In the genomic region with DNA sequence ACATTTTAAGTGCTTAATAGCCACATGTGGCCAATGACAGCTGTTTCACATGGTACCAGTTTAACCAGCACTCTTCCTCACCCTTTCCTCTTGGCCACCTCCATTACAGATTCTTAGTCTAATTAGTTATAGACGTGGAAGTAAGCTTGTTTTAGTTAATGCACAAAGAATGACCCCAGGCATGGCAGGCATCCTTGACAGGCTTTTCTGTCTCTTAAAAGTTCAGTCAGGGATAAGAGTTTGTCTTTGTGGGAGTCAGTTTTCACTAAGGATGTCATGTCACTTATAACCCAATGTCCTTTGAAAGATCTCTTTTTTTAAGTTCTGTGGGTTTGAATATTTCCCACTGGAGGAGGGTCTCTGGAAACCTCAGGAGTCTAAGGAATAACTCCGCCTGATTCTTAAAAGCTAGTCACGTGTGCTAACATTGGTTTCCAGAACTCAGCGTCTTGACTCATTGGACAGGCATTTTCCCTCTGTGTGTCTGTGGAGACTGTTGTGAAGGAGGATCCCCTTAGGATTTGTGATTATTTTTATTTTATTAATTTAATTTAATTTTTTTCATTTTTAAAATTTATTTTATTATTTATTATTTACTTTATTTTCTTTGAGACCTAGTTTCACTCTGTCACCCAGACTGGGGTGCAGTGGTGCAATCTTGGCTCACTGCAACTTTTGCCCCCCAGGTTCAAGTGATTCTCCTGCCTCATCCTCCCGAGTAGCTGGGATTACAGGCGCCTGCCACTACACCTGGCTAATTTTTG, we compare ENCODE assay signal across 12 cellular contexts.
A peak's percentile ranks its signal among the peaks of the same experiment; 100 is the strongest.
DNase-seq lines count a peak whose midpoint lies in the region; ATAC-seq and TF ChIP-seq lines count a peak whose summit lies in the region.
"Had no signal": no experiment of that assay in that cellular context is flagged by ENCODE, and none has a peak within 500 bp of the region (broad histone marks: within the 10 kb centered on the region; RNA-seq: fewer than 3 reads in every experiment).

No MANE protein-coding gene starts in this region.

- no peaks in the 10 kb centered on the region for H3K36me3 Mint-ChIP-seq in naive thymus-derived CD8-positive, alpha-beta T cell
- H3K36me3 Mint-ChIP-seq: activated naive CD4-positive, alpha-beta T cell treated with anti-CD3 and anti-CD28 coated beads, Interleukin-2, amount 50 U/mL, for 72 hours had no signal

- POLR2A ChIA-PET in naive thymus-derived CD8-positive, alpha-beta T cell (lab: Charles Lee): interaction anchor here (0.6 kb wide), 1 partner anchor 11 kb away, joined by 6 read pairs; no protein-coding TSS in a partner anchor

- ATAC-seq in naive thymus-derived CD8-positive, alpha-beta T cell: no peak
- ATAC-seq: activated naive CD4-positive, alpha-beta T cell treated with anti-CD3 and anti-CD28 coated beads, Interleukin-2, amount 50 U/mL, for 72 hours; HCT116; T-helper 17 cell had no signal

- H3K27me3 ChIP-seq in SJCRH30: no peaks in the 10 kb centered on the region

- no peaks in the 10 kb centered on the region for H3K9me3 ChIP-seq in SJCRH30 (replicated peaks)

- H3K27ac Mint-ChIP-seq in naive thymus-derived CD8-positive, alpha-beta T cell: peak overlapping the region in 4 of 10 donors; percentile 24 to 68 (median 66)
- H3K27ac Mint-ChIP-seq: activated naive CD4-positive, alpha-beta T cell treated with anti-CD3 and anti-CD28 coated beads, Interleukin-2, amount 50 U/mL, for 72 hours; T-helper 17 cell had no signal

- no peak overlapping the region for H3K4me3 Mint-ChIP-seq in naive thymus-derived CD8-positive, alpha-beta T cell
- H3K4me3 Mint-ChIP-seq: T-helper 17 cell had no signal

- H3K4me1 Mint-ChIP-seq in naive thymus-derived CD8-positive, alpha-beta T cell: peaks cover 28 to 71% (median 65%) of the 10 kb centered on the region in 4 donors

- peaks cover 23% of the 10 kb centered on the region for H3K4me1 ChIP-seq in SJCRH30

- peak overlapping the region; percentile 40 for H3K27ac ChIP-seq in SJCRH30

- H3K9me3 Mint-ChIP-seq in naive thymus-derived CD8-positive, alpha-beta T cell: no peaks in the 10 kb centered on the region
- H3K9me3 Mint-ChIP-seq: activated naive CD4-positive, alpha-beta T cell treated with anti-CD3 and anti-CD28 coated beads, Interleukin-2, amount 50 U/mL, for 72 hours had no signal

- TF ChIP-seq CTCF in fibroblast of villous mesenchyme (IDR thresholded peaks at IDR 0.05; ENCODE audit: insufficient read depth, low read depth, low read length): no peak
- no peak for TF ChIP-seq CTCF in retinal pigment epithelial cell (conservative IDR thresholded peaks at IDR 0.05; ENCODE audit: low read depth, low read length)

- no peaks in the 10 kb centered on the region for H3K36me3 ChIP-seq in SJCRH30

- no peaks in the 10 kb centered on the region for H3K27me3 Mint-ChIP-seq in naive thymus-derived CD8-positive, alpha-beta T cell
- H3K27me3 Mint-ChIP-seq: T-helper 17 cell had no signal

- DNase-seq in GM03348 (ENCODE audit: low spot score) (peak; percentile 78), SJCRH30 (peak; percentile 8 to 50), fibroblast of villous mesenchyme (ENCODE audit: low read depth) (peak; percentile 82), retinal pigment epithelial cell (ENCODE audit: low read depth) (peak; percentile 48), iPS-NIHi11 (ENCODE audit: low spot score) (no peak), NCI-H2227 (lab: John Stamatoyannopoulos, UW; ENCODE audit: unreplicated experiment) (no peak)
- no peak for DNase-seq in naive thymus-derived CD8-positive, alpha-beta T cell
- no peak for DNase-seq in central memory CD4-positive, alpha-beta T cell
- DNase-seq: stimulated activated CD4-positive, alpha-beta T cell treated with anti-CD3 and anti-CD28 coated beads, Interleukin-4, amount 100 ng/mL, for 4 hours; T-helper 17 cell had no signal

- H3K4me3 ChIP-seq in SJCRH30 (no peak overlapping the region), fibroblast of villous mesenchyme (ENCODE audit: low read depth, low read length) (no peak overlapping the region), retinal pigment epithelial cell (ENCODE audit: low read length) (no peak overlapping the region)

Comparison
In these comparisons a context has a peak if more than half of its experiments do, and no peak if none do; other contexts are left out.
1. DNase-seq: peak in GM03348 (single experiment), SJCRH30 (2 of 2), fibroblast of villous mesenchyme (single experiment) and retinal pigment epithelial cell (single experiment); none in naive thymus-derived CD8-positive, alpha-beta T cell (0 of 10), central memory CD4-positive, alpha-beta T cell (single experiment), iPS-NIHi11 (single experiment) and NCI-H2227 (single experiment).